10 cellular contexts compared by ENCODE assay signal in genomic region chr2:156430236-156430977, GRCh38. TPM values are rescaled to one million over a fixed set of nuclear protein-coding genes. Genes with fewer than 3 reads are reported as not detected.
A peak's percentile ranks its signal among the peaks of the same experiment; 100 is the strongest.
DNase-seq lines count a peak whose midpoint lies in the region; ATAC-seq and TF ChIP-seq lines count a peak whose summit lies in the region.
"Had no signal": no experiment of that assay in that cellular context is flagged by ENCODE, and none has a peak within 500 bp of the region (broad histone marks: within the 10 kb centered on the region; RNA-seq: fewer than 3 reads in every experiment).

No MANE protein-coding gene starts in this region.

- H3K36me3 Mint-ChIP-seq in osteocyte (ENCODE audit: unreplicated experiment) = no peaks in the 10 kb centered on the region

- H3K9me3 ChIP-seq in MG63 (no peaks in the 10 kb centered on the region), esophagus muscularis mucosa (no peaks in the 10 kb centered on the region), colonic mucosa (no peaks in the 10 kb centered on the region)
- H3K9me3 ChIP-seq: left ventricle myocardium inferior had no signal

- peaks cover 55% of the 10 kb centered on the region for H3K4me1 Mint-ChIP-seq in osteocyte (ENCODE audit: unreplicated experiment)
- H3K4me1 Mint-ChIP-seq: central memory CD8-positive, alpha-beta T cell had no signal

- ATAC-seq in GM19035 (IDR thresholded peaks at IDR 0.05; ENCODE audit: unreplicated experiment) = peak; percentile 18
- peak; percentile 16 for ATAC-seq in HG02852 (IDR thresholded peaks at IDR 0.05; ENCODE audit: unreplicated experiment)

- intact Hi-C loops in esophagus muscularis mucosa (cut with DNase I) (no loop called here), colonic mucosa (cut with DNase I) (no loop called here)

- H3K9me3 Mint-ChIP-seq in osteocyte (ENCODE audit: unreplicated experiment) = no peaks in the 10 kb centered on the region
- H3K9me3 Mint-ChIP-seq: central memory CD8-positive, alpha-beta T cell had no signal

- H3K36me3 ChIP-seq in MG63 (no peaks in the 10 kb centered on the region), esophagus muscularis mucosa (no peaks in the 10 kb centered on the region), colonic mucosa (no peaks in the 10 kb centered on the region)
- H3K36me3 ChIP-seq: left ventricle myocardium inferior had no signal

- H3K27ac ChIP-seq in VCaP = peak overlapping the region; percentile 30
- H3K27ac ChIP-seq in esophagus muscularis mucosa (replicated peaks in 1 of 4) = peak overlapping the region in 2 of 4 donors; percentile 7 to 8
- no peak overlapping the region for H3K27ac ChIP-seq in colonic mucosa
- H3K27ac ChIP-seq: left ventricle myocardium inferior had no signal

- TF ChIP-seq CTCF in VCaP (conservative IDR thresholded peaks at IDR 0.05) (no peak), osteocyte (IDR thresholded peaks at IDR 0.05) (no peak), esophagus muscularis mucosa (IDR thresholded peaks at IDR 0.05) (no peak), colonic mucosa (IDR thresholded peaks at IDR 0.05) (no peak)

- 93% methylated on average over 2 of the region's 2 CpGs for WGBS in esophagus muscularis mucosa

- H3K27me3 ChIP-seq in MG63 = no peaks in the 10 kb centered on the region
- H3K27me3 ChIP-seq in esophagus muscularis mucosa = no peaks in the 10 kb centered on the region
- no peaks in the 10 kb centered on the region for H3K27me3 ChIP-seq in colonic mucosa

- peak overlapping the region; percentile 11 for H3K4me3 Mint-ChIP-seq in osteocyte (ENCODE audit: unreplicated experiment)
- H3K4me3 Mint-ChIP-seq: central memory CD8-positive, alpha-beta T cell had no signal

- DNase-seq in osteocyte (ENCODE audit: extremely low spot score, unreplicated experiment) (no peak), MG63 (no peak), esophagus muscularis mucosa (ENCODE audit: extremely low spot score) (no peak), GOT3 (lab: John Stamatoyannopoulos, UW) (no peak), colonic mucosa (no peak)
- DNase-seq: left ventricle myocardium inferior had no signal

- no peak overlapping the region for H3K9ac ChIP-seq in colonic mucosa (ENCODE audit: low read depth in 2 of 2, low read length in 2 of 2)

- no peak for TF ChIP-seq POLR2A in esophagus muscularis mucosa (IDR thresholded peaks at IDR 0.05; ENCODE audit: low read depth)

- no peak for TF ChIP-seq EP300 in esophagus muscularis mucosa (IDR thresholded peaks at IDR 0.05)

- peaks cover 0 to 40% (median 30%) of the 10 kb centered on the region in 4 donors for H3K4me1 ChIP-seq in esophagus muscularis mucosa
- H3K4me1 ChIP-seq in colonic mucosa = no peaks in the 10 kb centered on the region

- H3K4me3 ChIP-seq in MG63 (no peak overlapping the region), esophagus muscularis mucosa (no peak overlapping the region), colonic mucosa (no peak overlapping the region)
- H3K4me3 ChIP-seq: left ventricle myocardium inferior had no signal

- no peaks in the 10 kb centered on the region for H3K27me3 Mint-ChIP-seq in osteocyte (ENCODE audit: unreplicated experiment)
- H3K27me3 Mint-ChIP-seq: central memory CD8-positive, alpha-beta T cell had no signal

- H3K27ac Mint-ChIP-seq in osteocyte (ENCODE audit: unreplicated experiment) = peak overlapping the region; percentile 92

RNA-seq across cellular contexts. Expression of gene GPD2, which starts 5.8 kb away (rescaled TPM):
- 21.4 and 21.8 TPM in 2 replicates for total RNA-seq in osteocyte
- 25.4 and 51.7 TPM in 2 replicates for total RNA-seq in MG63 (2014; rRNA removed; shearing (Covaris generic); ENCODE audit: low replicate concordance)
- 10 to 100 TPM; 19.5 to 26.0 (median 22.5) TPM for total RNA-seq in esophagus muscularis mucosa
- total RNA-seq in colonic mucosa = 10 to 100 TPM; 61.1 to 76.2 TPM
